ENCODE assay signal across 8 cellular contexts in the genomic region with DNA sequence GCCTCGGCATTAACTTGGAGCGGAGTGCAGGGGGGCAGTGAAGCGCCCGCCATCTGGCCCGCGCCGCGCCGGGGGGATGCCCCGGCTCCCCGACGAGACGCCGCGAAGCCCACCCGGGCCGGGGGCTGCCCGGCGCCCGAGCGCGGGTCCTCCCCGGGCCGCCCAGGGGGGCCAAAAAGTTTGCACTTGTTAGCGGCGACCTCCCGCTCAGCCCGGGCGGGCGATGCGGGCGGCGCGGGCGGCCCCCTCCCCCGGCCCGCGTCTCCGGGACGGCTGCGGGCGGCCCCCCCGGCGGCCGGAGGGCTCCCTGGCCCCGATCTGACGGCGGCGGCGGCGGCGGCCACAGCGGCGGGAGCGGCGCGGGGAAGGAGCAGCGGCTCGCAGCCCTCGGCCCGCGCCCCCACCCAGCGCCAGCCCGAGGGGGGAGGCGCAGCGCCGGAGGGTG. TPM values are rescaled to one million over a fixed set of nuclear protein-coding genes. Genes with fewer than 3 reads are reported as not detected.
A peak's percentile ranks its signal among the peaks of the same experiment; 100 is the strongest.
DNase-seq lines count a peak whose midpoint lies in the region; ATAC-seq and TF ChIP-seq lines count a peak whose summit lies in the region.

A gene with protein sequence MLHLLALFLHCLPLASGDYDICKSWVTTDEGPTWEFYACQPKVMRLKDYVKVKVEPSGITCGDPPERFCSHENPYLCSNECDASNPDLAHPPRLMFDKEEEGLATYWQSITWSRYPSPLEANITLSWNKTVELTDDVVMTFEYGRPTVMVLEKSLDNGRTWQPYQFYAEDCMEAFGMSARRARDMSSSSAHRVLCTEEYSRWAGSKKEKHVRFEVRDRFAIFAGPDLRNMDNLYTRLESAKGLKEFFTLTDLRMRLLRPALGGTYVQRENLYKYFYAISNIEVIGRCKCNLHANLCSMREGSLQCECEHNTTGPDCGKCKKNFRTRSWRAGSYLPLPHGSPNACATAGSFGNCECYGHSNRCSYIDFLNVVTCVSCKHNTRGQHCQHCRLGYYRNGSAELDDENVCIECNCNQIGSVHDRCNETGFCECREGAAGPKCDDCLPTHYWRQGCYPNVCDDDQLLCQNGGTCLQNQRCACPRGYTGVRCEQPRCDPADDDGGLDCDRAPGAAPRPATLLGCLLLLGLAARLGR (plus strand): TSS at position 316 of the 445 bp plus-strand sequence. CDS start 4,774 bp downstream, outside the sequence.

- TF ChIP-seq EP300 in tibial nerve (IDR thresholded peaks at IDR 0.05): no peak

- peak within 1 kb of the TSS; percentile 78 for H3K27ac Mint-ChIP-seq in activated T-cell treated with anti-CD3 and anti-CD28 coated beads, Interleukin-2, amount 50 U/mL, for 24 hours
- peak within 1 kb of the TSS; percentile 72 for H3K27ac Mint-ChIP-seq in memory B cell

- TF ChIP-seq CTCF in body of pancreas (IDR thresholded peaks at IDR 0.05): no peak
- TF ChIP-seq CTCF in tibial nerve (IDR thresholded peaks at IDR 0.05): no peak

- no peak for DNase-seq in activated T-cell treated with anti-CD3 and anti-CD28 coated beads, Interleukin-2, amount 50 U/mL, for 24 hours
- DNase-seq in activated T-cell treated with anti-CD3 and anti-CD28 coated beads for 4 hours (no peak), body of pancreas (no peak), memory B cell (ENCODE audit: low spot score in 2 of 2) (peak in 1 of 2 donors; percentile 25), tibial nerve (ENCODE audit: low spot score in 2 of 2) (no peak), DMS79 treated with DMSO at 0.1 percent for 48 hours (lab: John Stamatoyannopoulos, UW) (no peak)

- H3K4me3 ChIP-seq in body of pancreas: peak within 1 kb of the TSS in 1 of 2 donors; percentile 46
- peak within 1 kb of the TSS; percentile 44 to 75 (median 58) for H3K4me3 ChIP-seq in tibial nerve

- H3K36me3 ChIP-seq in body of pancreas (replicated peaks in 1 of 2; ENCODE audit: insufficient read depth in 1 of 2, low read depth in 2 of 2) (no peaks in the 10 kb centered on the region), tibial nerve (no peaks in the 10 kb centered on the region)

- H3K36me3 Mint-ChIP-seq in activated T-cell treated with anti-CD3 and anti-CD28 coated beads, Interleukin-2, amount 50 U/mL, for 24 hours (ENCODE audit: low read depth): no peaks in the 10 kb centered on the region
- H3K36me3 Mint-ChIP-seq in memory B cell: peaks cover 2% of the 10 kb centered on the region

- ATAC-seq in body of pancreas (peak; percentile 10), memory B cell (ENCODE audit: low read depth) (peak; percentile 11), GM18511 (IDR thresholded peaks at IDR 0.05; ENCODE audit: unreplicated experiment) (no peak), HG02973 (IDR thresholded peaks at IDR 0.05; ENCODE audit: unreplicated experiment) (no peak)

- intact Hi-C loops in body of pancreas (cut with DNase I): no loop called here

- no peak for TF ChIP-seq POLR2A in body of pancreas (IDR thresholded peaks at IDR 0.05)
- no peak for TF ChIP-seq POLR2A in tibial nerve (IDR thresholded peaks at IDR 0.05)

- H3K27ac ChIP-seq in body of pancreas (no peak within 1 kb of the TSS), tibial nerve (peak within 1 kb of the TSS in 1 of 4 donors; percentile 53)

- H3K4me1 ChIP-seq in body of pancreas (peaks cover 44% of the 10 kb centered on the region), tibial nerve (peaks cover 0 to 44% (median 23%) of the 10 kb centered on the region in 4 donors)

- WGBS in body of pancreas, 2 donors: 0 to 13% methylated on average over 3 to 54 of the region's 67 CpGs
- WGBS in tibial nerve, 2 donors: 0% methylated on average over 3 to 7 of the region's 67 CpGs

- H3K9me3 Mint-ChIP-seq in activated T-cell treated with anti-CD3 and anti-CD28 coated beads, Interleukin-2, amount 50 U/mL, for 24 hours: no peaks in the 10 kb centered on the region
- H3K9me3 Mint-ChIP-seq in memory B cell: no peaks in the 10 kb centered on the region

- H3K9me3 ChIP-seq in body of pancreas (no peaks in the 10 kb centered on the region), tibial nerve (no peaks in the 10 kb centered on the region)

- H3K27me3 Mint-ChIP-seq in activated T-cell treated with anti-CD3 and anti-CD28 coated beads, Interleukin-2, amount 50 U/mL, for 24 hours: peaks cover 51% of the 10 kb centered on the region
- peaks cover 23% of the 10 kb centered on the region for H3K27me3 Mint-ChIP-seq in memory B cell

- H3K27me3 ChIP-seq in body of pancreas (peaks cover 0 to 39% of the 10 kb centered on the region in 2 donors), tibial nerve (peaks cover 0 to 91% of the 10 kb centered on the region in 2 donors)

- H3K4me1 Mint-ChIP-seq in activated T-cell treated with anti-CD3 and anti-CD28 coated beads, Interleukin-2, amount 50 U/mL, for 24 hours (ENCODE audit: low read depth): peaks cover 8% of the 10 kb centered on the region
- H3K4me1 Mint-ChIP-seq in memory B cell: peaks cover 9% of the 10 kb centered on the region

- peak within 1 kb of the TSS; percentile 83 for H3K4me3 Mint-ChIP-seq in activated T-cell treated with anti-CD3 and anti-CD28 coated beads, Interleukin-2, amount 50 U/mL, for 24 hours
- peak within 1 kb of the TSS; percentile 95 for H3K4me3 Mint-ChIP-seq in memory B cell

RNA-seq across cellular contexts. Expression of the gene that starts here (rescaled TPM):
- total RNA-seq in body of pancreas (1 to 10 TPM in 1 of 2 donors, under 1 TPM in 1; 0.26 to 2.0 TPM), tibial nerve (10 to 100 TPM in 1 of 4 donors, 1 to 10 TPM in 1, under 1 TPM in 2; 0.63 to 21.4 (median 1.0) TPM)

Comparison
In these comparisons a context has a peak if more than half of its experiments do, and no peak if none do; other contexts are left out.
1. ATAC-seq: peak in body of pancreas (single experiment) and memory B cell (single experiment); none in GM18511 (single experiment) and HG02973 (single experiment).